15 cellular contexts compared by ENCODE assay signal in the genomic region with DNA sequence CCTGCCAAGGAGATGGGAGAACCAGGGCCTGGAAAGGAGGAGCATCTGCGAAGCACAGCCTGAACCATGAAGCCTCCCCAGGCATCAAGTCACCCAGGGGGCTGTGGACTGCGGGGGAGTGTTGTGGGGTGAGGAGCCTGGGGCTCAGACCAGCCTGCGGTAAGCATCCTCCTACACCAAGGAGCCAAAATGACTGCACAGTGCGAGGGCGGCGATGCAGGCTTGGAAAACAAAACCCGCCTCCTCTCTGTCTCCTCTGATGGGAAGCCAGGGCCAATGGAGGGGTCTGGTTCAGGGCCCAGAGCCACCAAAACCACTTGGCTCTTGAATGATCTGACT. TPM values are rescaled to one million over a fixed set of nuclear protein-coding genes. Genes with fewer than 3 reads are reported as not detected.
DNase-seq lines count a peak whose midpoint lies in the region; ATAC-seq and TF ChIP-seq lines count a peak whose summit lies in the region.
"Had no signal": no experiment of that assay in that cellular context is flagged by ENCODE, and none has a peak within 500 bp of the region (broad histone marks: within the 10 kb centered on the region; RNA-seq: fewer than 3 reads in every experiment).

No MANE protein-coding gene starts in this region.

- CTCF ChIA-PET in HEK293 (lab: Yijun Ruan, JAX): no interaction called here
- CTCF ChIA-PET in activated naive CD4-positive, alpha-beta T cell treated with anti-CD3 and anti-CD28 coated beads, Interleukin-2, amount 10 ng/mL, durations not matched to agents 7 days and 5 days (lab: Charles Lee): interaction anchor here (1.8 kb wide), 1 partner anchor 17 kb away, joined by 4 read pairs; no protein-coding TSS in a partner anchor
- CTCF ChIA-PET in RWPE1 (lab: Yijun Ruan, JAX): no interaction called here

- TF ChIP-seq CTCF in HEK293 (tag by site-specific recombination; IDR thresholded peaks at IDR 0.05) (no peak), RWPE1 (conservative IDR thresholded peaks at IDR 0.05; ENCODE audit: low read depth) (no peak)

- no peaks in the 10 kb centered on the region for H3K9me3 ChIP-seq in HEK293 (ENCODE audit: control insufficient read depth, insufficient read depth, low read depth, low read length)
- H3K9me3 ChIP-seq: Caco-2, transverse colon had no signal

- H3K4me1 ChIP-seq in HEK293 (ENCODE audit: control insufficient read depth, insufficient read depth, low read length): no peaks in the 10 kb centered on the region
- H3K4me1 ChIP-seq: Caco-2, transverse colon had no signal

- H3K27me3 Mint-ChIP-seq in activated CD4-positive, alpha-beta T cell treated with anti-CD3 and anti-CD28 coated beads, Interleukin-2, amount 10 ng/mL, durations not matched to agents 24 days and 14 days: peaks cover 8% of the 10 kb centered on the region
- H3K27me3 Mint-ChIP-seq in activated naive CD4-positive, alpha-beta T cell treated with anti-CD3 and anti-CD28 coated beads, Interleukin-2, amount 10 ng/mL, durations not matched to agents 7 days and 5 days: peaks cover 9% of the 10 kb centered on the region

- no peak overlapping the region for H3K4me3 ChIP-seq in HEK293 (ENCODE audit: low read depth, low read length)
- H3K4me3 ChIP-seq: transverse colon had no signal

- peak overlapping the region; percentile 75 for H3K4me3 Mint-ChIP-seq in activated CD4-positive, alpha-beta T cell treated with anti-CD3 and anti-CD28 coated beads, Interleukin-2, amount 10 ng/mL, durations not matched to agents 24 days and 14 days
- peak overlapping the region; percentile 11 for H3K4me3 Mint-ChIP-seq in activated naive CD4-positive, alpha-beta T cell treated with anti-CD3 and anti-CD28 coated beads, Interleukin-2, amount 10 ng/mL, durations not matched to agents 7 days and 5 days
- H3K4me3 Mint-ChIP-seq: endodermal cell, nephron progenitor cell had no signal

- peaks cover 4% of the 10 kb centered on the region for H3K36me3 Mint-ChIP-seq in activated CD4-positive, alpha-beta T cell treated with anti-CD3 and anti-CD28 coated beads, Interleukin-2, amount 10 ng/mL, durations not matched to agents 24 days and 14 days (ENCODE audit: low read depth)
- peaks cover 6% of the 10 kb centered on the region for H3K36me3 Mint-ChIP-seq in activated naive CD4-positive, alpha-beta T cell treated with anti-CD3 and anti-CD28 coated beads, Interleukin-2, amount 10 ng/mL, durations not matched to agents 7 days and 5 days

- peaks cover 3% of the 10 kb centered on the region for H3K9me3 Mint-ChIP-seq in activated CD4-positive, alpha-beta T cell treated with anti-CD3 and anti-CD28 coated beads, Interleukin-2, amount 10 ng/mL, durations not matched to agents 24 days and 14 days
- peaks cover 6% of the 10 kb centered on the region for H3K9me3 Mint-ChIP-seq in activated naive CD4-positive, alpha-beta T cell treated with anti-CD3 and anti-CD28 coated beads, Interleukin-2, amount 10 ng/mL, durations not matched to agents 7 days and 5 days
- H3K9me3 Mint-ChIP-seq: endodermal cell had no signal

- H3K27ac ChIP-seq in HEK293 (ENCODE audit: extremely low read depth, low read depth, low read length) (no peak overlapping the region), RWPE1 (no peak overlapping the region)
- H3K27ac ChIP-seq: transverse colon had no signal

- intact Hi-C loops in activated CD4-positive, alpha-beta T cell treated with anti-CD3 and anti-CD28 coated beads, Interleukin-2, amount 10 ng/mL, durations not matched to agents 24 days and 14 days (cut with micrococcal nuclease): loop anchor here (1.0 to 10.0 kb wide), 3 partner anchors 10 to 966 kb away; no protein-coding TSS in a partner anchor

- H3K4me1 Mint-ChIP-seq in activated CD4-positive, alpha-beta T cell treated with anti-CD3 and anti-CD28 coated beads, Interleukin-2, amount 10 ng/mL, durations not matched to agents 24 days and 14 days: peaks cover 56% of the 10 kb centered on the region
- peaks cover 54% of the 10 kb centered on the region for H3K4me1 Mint-ChIP-seq in activated naive CD4-positive, alpha-beta T cell treated with anti-CD3 and anti-CD28 coated beads, Interleukin-2, amount 10 ng/mL, durations not matched to agents 7 days and 5 days
- H3K4me1 Mint-ChIP-seq: endodermal cell had no signal

- no peak for ATAC-seq in HG03457 (IDR thresholded peaks at IDR 0.05; ENCODE audit: unreplicated experiment)

- DNase-seq in activated CD4-positive, alpha-beta T cell treated with anti-CD3 and anti-CD28 coated beads, Interleukin-2, amount 10 ng/mL, durations not matched to agents 24 days and 14 days: peak; percentile 81
- DNase-seq in activated naive CD4-positive, alpha-beta T cell treated with anti-CD3 and anti-CD28 coated beads, Interleukin-2, amount 10 ng/mL, durations not matched to agents 7 days and 5 days: peak; percentile 28
- peak; percentile 65 to 67 for DNase-seq in stimulated activated CD4-positive, alpha-beta T cell treated with anti-CD3 and anti-CD28 coated beads, Interleukin-2, amount 100 ng/mL, for 24 hours
- DNase-seq in NCI-H1436 (lab: John Stamatoyannopoulos, UW) (no peak), GM19240 (ENCODE audit: insufficient read length, low spot score) (no peak), RWPE1 (ENCODE audit: low spot score) (no peak)
- DNase-seq: Caco-2, endodermal cell, GOT3, mesendoderm, NCI-H1417, nephron progenitor cell, transverse colon had no signal

- POLR2A ChIA-PET in HEK293 (lab: Yijun Ruan, JAX) (no interaction called here), RWPE1 (lab: Yijun Ruan, JAX; ENCODE audit: low non-redundant PET) (no interaction called here)

- H3K27ac Mint-ChIP-seq in activated CD4-positive, alpha-beta T cell treated with anti-CD3 and anti-CD28 coated beads, Interleukin-2, amount 10 ng/mL, durations not matched to agents 24 days and 14 days: peak overlapping the region; percentile 93
- peak overlapping the region; percentile 92 for H3K27ac Mint-ChIP-seq in activated naive CD4-positive, alpha-beta T cell treated with anti-CD3 and anti-CD28 coated beads, Interleukin-2, amount 10 ng/mL, durations not matched to agents 7 days and 5 days
- H3K27ac Mint-ChIP-seq: endodermal cell, nephron progenitor cell had no signal

- H3K36me3 ChIP-seq in HEK293 (ENCODE audit: control insufficient read depth in 2 of 2, insufficient read depth in 1 of 2, low read length in 2 of 2): no peaks in the 10 kb centered on the region
- H3K36me3 ChIP-seq: transverse colon had no signal

TF ChIP-seq in HEK293, 187 proteins besides CTCF, POLR2A, EP300 and RAD21:
- TF ChIP-seq ZNF423 (tag by site-specific recombination; IDR thresholded peaks at IDR 0.05) (no peak), EGR2 (tag by site-specific recombination; IDR thresholded peaks at IDR 0.05; ENCODE audit: low read depth) (peak; percentile 81), ZFHX2 (tag by site-specific recombination; conservative IDR thresholded peaks at IDR 0.05) (peak; percentile 75)

RNA-seq across cellular contexts. Expression of a gene that starts 18.1 kb away (rescaled TPM):
- total RNA-seq in activated CD4-positive, alpha-beta T cell treated with anti-CD3 and anti-CD28 coated beads, Interleukin-2, amount 10 ng/mL, durations not matched to agents 24 days and 14 days: 61.5 and 62.8 TPM in 2 replicates

Comparison
In these comparisons a context has a peak if more than half of its experiments do, and no peak if none do; other contexts are left out.
1. DNase-seq: peak in activated CD4-positive, alpha-beta T cell treated with anti-CD3 and anti-CD28 coated beads, Interleukin-2, amount 10 ng/mL, durations not matched to agents 24 days and 14 days (single experiment), activated naive CD4-positive, alpha-beta T cell treated with anti-CD3 and anti-CD28 coated beads, Interleukin-2, amount 10 ng/mL, durations not matched to agents 7 days and 5 days (single experiment) and stimulated activated CD4-positive, alpha-beta T cell treated with anti-CD3 and anti-CD28 coated beads, Interleukin-2, amount 100 ng/mL, for 24 hours (2 of 2); none in NCI-H1436 (single experiment), GM19240 (single experiment) and RWPE1 (single experiment).